8 cellular contexts compared by ENCODE assay signal in the genomic region with DNA sequence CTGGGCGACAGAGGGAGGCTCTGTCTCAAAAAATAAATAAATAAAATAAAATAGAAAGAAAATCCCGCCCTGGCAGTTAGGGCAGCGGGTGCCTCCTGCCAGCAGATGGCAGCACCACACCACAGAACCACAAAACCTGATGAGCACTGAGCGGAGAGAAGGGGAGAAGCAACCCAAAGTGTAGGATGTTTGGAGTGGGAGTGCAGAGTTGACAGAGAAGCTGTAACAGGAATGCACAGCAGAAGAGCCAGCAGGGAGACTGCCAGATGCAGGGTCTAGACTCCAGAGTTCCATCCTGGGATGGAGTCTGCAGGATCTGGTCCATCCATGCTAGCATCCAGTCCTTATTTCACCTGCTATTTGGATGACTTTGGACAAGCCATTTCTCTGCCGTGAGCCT. TPM values are rescaled to one million over a fixed set of nuclear protein-coding genes. Genes with fewer than 3 reads are reported as not detected.
A peak's percentile ranks its signal among the peaks of the same experiment; 100 is the strongest.
DNase-seq lines count a peak whose midpoint lies in the region; ATAC-seq and TF ChIP-seq lines count a peak whose summit lies in the region.

No MANE protein-coding gene starts in this region.

- peak; percentile 10 for DNase-seq in activated CD4-positive, CD25-positive, alpha-beta regulatory T cell treated with anti-CD3 and anti-CD28 coated beads, Interleukin-2, amount 50 U/mL, for 16 hours (ENCODE audit: low read depth, low spot score)
- DNase-seq in Kasumi-1 (lab: John Stamatoyannopoulos, UW): peak; percentile 47 to 56
- peak; percentile 20 for DNase-seq in SK-N-MC (ENCODE audit: low read depth, low spot score)
- peak; percentile 61 for DNase-seq in activated naive CD8-positive, alpha-beta T cell treated with anti-CD3 and anti-CD28 coated beads, Interleukin-2, amount 10 ng/mL, durations not matched to agents 7 days and 5 days
- DNase-seq in cardiac muscle cell (ENCODE audit: low read depth in 1 of 2, low spot score in 1 of 2): peak; percentile 76 to 80
- DNase-seq in retinal pigment epithelial cell (ENCODE audit: low read depth): no peak

- H3K4me3 Mint-ChIP-seq in activated naive CD8-positive, alpha-beta T cell treated with anti-CD3 and anti-CD28 coated beads, Interleukin-2, amount 10 ng/mL, durations not matched to agents 7 days and 5 days: no peak overlapping the region

- H3K27ac ChIP-seq in SK-N-MC: no peak overlapping the region
- H3K27ac ChIP-seq in cardiac muscle cell: no peak overlapping the region

- no peak for ATAC-seq in activated CD4-positive, CD25-positive, alpha-beta regulatory T cell treated with anti-CD3 and anti-CD28 coated beads, Interleukin-2, amount 50 U/mL, for 24 hours
- ATAC-seq in activated naive CD8-positive, alpha-beta T cell treated with anti-CD3 and anti-CD28 coated beads, Interleukin-2, amount 10 ng/mL, durations not matched to agents 7 days and 5 days (ENCODE audit: low read depth): peak; percentile 63
- ATAC-seq in HG03095 (IDR thresholded peaks at IDR 0.05; ENCODE audit: unreplicated experiment): no peak

- peak; percentile 83 for TF ChIP-seq CTCF in cardiac muscle cell (IDR thresholded peaks at IDR 0.05; ENCODE audit: low read depth, low read length)
- peak; percentile 88 for TF ChIP-seq CTCF in retinal pigment epithelial cell (conservative IDR thresholded peaks at IDR 0.05; ENCODE audit: low read depth, low read length)

- H3K27me3 ChIP-seq in cardiac muscle cell: no peaks in the 10 kb centered on the region

- H3K36me3 Mint-ChIP-seq in activated naive CD8-positive, alpha-beta T cell treated with anti-CD3 and anti-CD28 coated beads, Interleukin-2, amount 10 ng/mL, durations not matched to agents 7 days and 5 days: no peaks in the 10 kb centered on the region

- no peaks in the 10 kb centered on the region for H3K4me1 Mint-ChIP-seq in activated naive CD8-positive, alpha-beta T cell treated with anti-CD3 and anti-CD28 coated beads, Interleukin-2, amount 10 ng/mL, durations not matched to agents 7 days and 5 days

- H3K4me3 ChIP-seq in SK-N-MC (no peak overlapping the region), cardiac muscle cell (no peak overlapping the region), retinal pigment epithelial cell (ENCODE audit: low read length) (no peak overlapping the region)

- no peaks in the 10 kb centered on the region for H3K4me1 ChIP-seq in cardiac muscle cell (ENCODE audit: low read depth)

- peaks cover 18% of the 10 kb centered on the region for H3K27me3 Mint-ChIP-seq in activated naive CD8-positive, alpha-beta T cell treated with anti-CD3 and anti-CD28 coated beads, Interleukin-2, amount 10 ng/mL, durations not matched to agents 7 days and 5 days

- H3K9me3 ChIP-seq in SK-N-MC (ENCODE audit: low read depth, low read length) (no peaks in the 10 kb centered on the region), cardiac muscle cell (ENCODE audit: low read depth) (no peaks in the 10 kb centered on the region)

- POLR2A ChIA-PET in activated naive CD8-positive, alpha-beta T cell treated with anti-CD3 and anti-CD28 coated beads, Interleukin-2, amount 10 ng/mL, durations not matched to agents 7 days and 5 days (lab: Charles Lee): no interaction called here

- H3K27ac Mint-ChIP-seq in activated naive CD8-positive, alpha-beta T cell treated with anti-CD3 and anti-CD28 coated beads, Interleukin-2, amount 10 ng/mL, durations not matched to agents 7 days and 5 days: no peak overlapping the region

- no peaks in the 10 kb centered on the region for H3K9me3 Mint-ChIP-seq in activated naive CD8-positive, alpha-beta T cell treated with anti-CD3 and anti-CD28 coated beads, Interleukin-2, amount 10 ng/mL, durations not matched to agents 7 days and 5 days

- H3K36me3 ChIP-seq in SK-N-MC (ENCODE audit: insufficient read depth, low read length) (no peaks in the 10 kb centered on the region), cardiac muscle cell (no peaks in the 10 kb centered on the region)

- H3K9ac ChIP-seq in SK-N-MC (ENCODE audit: insufficient read length): no peak overlapping the region

RNA-seq across cellular contexts. Expression of gene KIRREL1, which starts 29.7 kb away (rescaled TPM):
- total RNA-seq in activated naive CD8-positive, alpha-beta T cell treated with anti-CD3 and anti-CD28 coated beads, Interleukin-2, amount 10 ng/mL, durations not matched to agents 7 days and 5 days: not detected
- total RNA-seq in cardiac muscle cell: 24.8 and 33.2 TPM in 2 replicates
- polyA plus RNA-seq in cardiac muscle cell: 8.2 and 10.6 TPM in 2 replicates

Comparison
In these comparisons a context has a peak if more than half of its experiments do, and no peak if none do; other contexts are left out.
1. RNA of gene KIRREL1, which starts 29.7 kb away (total RNA-seq): 24.8 to 33.2 TPM in cardiac muscle cell; not detected in activated naive CD8-positive, alpha-beta T cell treated with anti-CD3 and anti-CD28 coated beads, Interleukin-2, amount 10 ng/mL, durations not matched to agents 7 days and 5 days; every median in the first group is over 10 times any median in the second.